In the genomic region with DNA sequence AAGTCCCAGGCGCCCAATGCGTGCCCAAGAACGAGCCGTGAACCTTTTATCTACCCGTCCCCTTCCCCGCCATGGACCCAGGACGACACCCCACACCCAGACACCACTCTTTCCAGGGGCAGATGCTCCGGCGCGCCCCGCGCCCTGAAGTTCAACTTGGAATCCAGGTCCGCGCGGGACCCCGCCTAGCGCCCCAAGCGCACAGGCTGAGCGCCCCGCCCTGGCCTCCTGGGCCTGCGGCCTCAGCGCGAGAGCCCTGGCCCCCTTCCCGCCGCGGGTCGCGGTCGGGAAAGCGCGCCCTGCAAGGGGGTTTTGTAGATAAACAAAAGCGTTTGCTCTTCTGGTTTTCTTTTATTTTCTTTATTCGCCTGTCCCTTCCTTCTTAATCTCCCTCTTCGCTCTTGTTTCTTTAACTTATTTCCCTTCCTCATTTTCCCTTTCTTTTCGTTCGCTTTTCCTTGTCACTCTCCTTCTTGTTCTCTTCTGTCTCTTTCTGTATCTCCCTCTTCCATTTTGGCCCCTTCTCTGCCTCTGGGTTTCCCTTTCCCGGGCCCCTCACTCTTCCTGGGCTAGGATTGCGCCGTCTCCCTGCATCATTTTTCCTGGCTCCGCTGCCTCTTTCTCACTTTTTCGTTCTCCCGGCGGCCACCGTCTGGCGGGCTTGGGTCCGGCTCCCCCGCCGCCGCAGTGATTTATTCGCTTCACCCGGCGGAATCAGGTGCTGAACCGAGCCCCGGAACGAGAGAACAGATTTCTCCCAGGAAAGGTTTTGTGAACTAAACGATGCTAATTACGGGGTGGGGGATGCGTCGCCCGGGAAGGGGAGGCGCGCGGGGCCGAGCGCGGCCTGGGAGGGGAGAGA, we compare ENCODE assay signal across 8 cellular contexts. TPM values are rescaled to one million over a fixed set of nuclear protein-coding genes. Genes with fewer than 3 reads are reported as not detected.
DNase-seq lines count a peak whose midpoint lies in the region; ATAC-seq and TF ChIP-seq lines count a peak whose summit lies in the region.

No MANE protein-coding gene starts in this region.

- H3K4me2 ChIP-seq in hepatocyte = peak overlapping the region; percentile 73

- WGBS in hepatocyte (ENCODE audit: low lambda C conversion rate, missing lambda C conversion rate) = 4% methylated on average over 64 of the region's 66 CpGs

- H3K36me3 ChIP-seq in GM06990 (ENCODE audit: control insufficient read depth, insufficient read depth, low read length) = no peaks in the 10 kb centered on the region
- no peaks in the 10 kb centered on the region for H3K36me3 ChIP-seq in Peyer's patch
- H3K36me3 ChIP-seq in hepatocyte (replicated peaks; ENCODE audit: insufficient read depth, low read depth) = no peaks in the 10 kb centered on the region
- no peaks in the 10 kb centered on the region for H3K36me3 ChIP-seq in rectal smooth muscle tissue (ENCODE audit: control insufficient read depth, insufficient read depth, low read length)

- TF ChIP-seq POLR2A in Peyer's patch (IDR thresholded peaks at IDR 0.05) = no peak

- H3K9me2 ChIP-seq in hepatocyte (replicated peaks; ENCODE audit: insufficient read depth) = no peaks in the 10 kb centered on the region

- H3K27me3 ChIP-seq in GM06990 (replicated peaks; ENCODE audit: control insufficient read depth, insufficient read depth, low read length) (peaks cover 3% of the 10 kb centered on the region), Peyer's patch (peaks cover 0 to 47% of the 10 kb centered on the region in 2 donors), hepatocyte (peaks cover 98% of the 10 kb centered on the region), rectal smooth muscle tissue (ENCODE audit: control insufficient read depth, insufficient read depth, low read length) (peaks cover 45% of the 10 kb centered on the region)

- peak overlapping the region; percentile 32; the same call in 1 of the 2 replicates for H3K4me3 ChIP-seq in GM06990 (replicated peaks; ENCODE audit: low read depth, low read length)
- peak overlapping the region in 3 of 4 donors; percentile 12 to 35 (median 14) for H3K4me3 ChIP-seq in Peyer's patch
- H3K4me3 ChIP-seq in hepatocyte = no peak overlapping the region
- H3K4me3 ChIP-seq in rectal smooth muscle tissue (ENCODE audit: low read length) = peak overlapping the region; percentile 26
- H3K4me3 ChIP-seq in foreskin fibroblast (ENCODE audit: low read depth in 1 of 2, low read length in 2 of 2) = no peak overlapping the region

- no peaks in the 10 kb centered on the region for H4K20me1 ChIP-seq in hepatocyte (ENCODE audit: insufficient read depth, poor library complexity, severe bottlenecking)

- H3K9me3 ChIP-seq in Peyer's patch (no peaks in the 10 kb centered on the region), hepatocyte (ENCODE audit: low read depth) (no peaks in the 10 kb centered on the region)

- H3K4me1 ChIP-seq in Peyer's patch (peaks cover 0 to 27% (median 18%) of the 10 kb centered on the region in 4 donors), hepatocyte (ENCODE audit: insufficient read depth) (peaks cover 21% of the 10 kb centered on the region), rectal smooth muscle tissue (ENCODE audit: control insufficient read depth, insufficient read depth, low read length) (no peaks in the 10 kb centered on the region)

- TF ChIP-seq CTCF in GM06990 (IDR thresholded peaks at IDR 0.05; ENCODE audit: insufficient read depth, low read length, poor library complexity, severe bottlenecking) (no peak), Peyer's patch (IDR thresholded peaks at IDR 0.05) (no peak), hepatocyte (IDR thresholded peaks at IDR 0.05; ENCODE audit: poor library complexity) (no peak), foreskin fibroblast (IDR thresholded peaks at IDR 0.05; ENCODE audit: low read depth, low read length) (no peak)

- peak overlapping the region; percentile 6 for H2AFZ ChIP-seq in hepatocyte

- no peaks in the 10 kb centered on the region for H3K79me2 ChIP-seq in hepatocyte

- H3K9ac ChIP-seq in rectal smooth muscle tissue (ENCODE audit: low read length) = no peak overlapping the region

- no peak for DNase-seq in GM06990 (ENCODE audit: extremely low read depth, insufficient read length)
- no peak for DNase-seq in Peyer's patch
- no peak for DNase-seq in hepatocyte (ENCODE audit: low spot score)
- no peak for DNase-seq in foreskin fibroblast
- DNase-seq in cerebellar cortex (ENCODE audit: low spot score) = no peak
- DNase-seq in amygdala (lab: John Stamatoyannopoulos, UW) = no peak

- H3K27ac ChIP-seq in Peyer's patch = no peak overlapping the region
- H3K27ac ChIP-seq in hepatocyte = no peak overlapping the region
- no peak overlapping the region for H3K27ac ChIP-seq in rectal smooth muscle tissue (ENCODE audit: low read depth, low read length)

- ATAC-seq in HG02571 (IDR thresholded peaks at IDR 0.05; ENCODE audit: unreplicated experiment) = no peak

RNA-seq across cellular contexts. Expression of gene PAX2, which starts 15.3 kb away (rescaled TPM):
- total RNA-seq in Peyer's patch (not detected), hepatocyte (not detected in 2 replicates)
- polyA plus RNA-seq in hepatocyte = not detected in 2 replicates

Comparison
In these comparisons a context has a peak if more than half of its experiments do, and no peak if none do; other contexts are left out.
1. H3K4me3 ChIP-seq: peak in GM06990 (single experiment), Peyer's patch (3 of 4) and rectal smooth muscle tissue (single experiment); none in hepatocyte (single experiment) and foreskin fibroblast (0 of 2).